28 cellular contexts compared by ENCODE assay signal in the genomic region with DNA sequence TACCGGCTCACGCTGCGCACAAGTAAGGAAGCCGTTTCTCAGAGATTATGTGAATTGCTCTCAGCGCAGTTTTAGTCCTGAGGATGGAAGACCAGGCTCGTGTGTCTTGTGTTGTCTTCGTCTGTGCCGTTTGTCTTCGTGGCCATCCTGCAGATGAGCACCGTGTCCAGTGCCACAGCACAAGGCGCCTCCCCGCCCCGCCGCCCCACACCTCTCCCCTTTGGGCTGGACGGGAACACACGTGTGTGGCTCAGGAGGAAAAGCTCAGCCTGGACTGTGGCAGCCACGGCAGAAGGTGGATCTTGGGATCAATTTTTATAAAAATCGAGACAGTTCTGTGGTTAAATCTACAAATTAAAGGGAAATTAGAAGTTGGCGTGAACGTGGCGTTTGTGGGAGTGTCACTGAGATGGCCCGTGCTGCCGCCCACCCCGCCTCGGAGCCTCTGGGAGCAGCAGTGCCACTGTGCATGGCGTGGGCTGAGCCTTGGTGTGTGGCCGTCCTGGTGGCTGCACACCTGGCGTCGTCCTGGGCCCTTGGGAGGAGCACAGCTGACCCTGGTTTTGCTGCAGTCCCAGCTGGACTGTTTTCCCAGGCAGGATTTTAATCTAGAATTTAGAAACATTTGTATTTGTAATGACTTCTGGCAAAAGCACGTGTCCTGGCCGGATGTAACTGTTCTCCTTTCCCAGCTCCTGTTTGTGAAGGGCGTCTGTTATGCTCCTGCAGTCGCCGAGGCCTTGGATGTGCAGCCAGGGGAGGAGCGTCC. TPM values are rescaled to one million over a fixed set of nuclear protein-coding genes. Genes with fewer than 3 reads are reported as not detected.
"Had no signal": no experiment of that assay in that cellular context is flagged by ENCODE, and none has a peak within 500 bp of the region (broad histone marks: within the 10 kb centered on the region; RNA-seq: fewer than 3 reads in every experiment).

No MANE protein-coding gene starts in this region.

- H3K27ac Mint-ChIP-seq: activated CD8-positive, alpha-beta T cell treated with anti-CD3 and anti-CD28 coated beads, Interleukin-2, amount 10 ng/mL, durations not matched to agents 7 days and 5 days; activated naive CD8-positive, alpha-beta T cell treated with anti-CD3 and anti-CD28 coated beads, Interleukin-2, amount 50 U/mL, for 24 hours; activated T-cell treated with anti-CD3 and anti-CD28 coated beads, Interleukin-2, amount 50 U/mL, for 24 hours; T-cell had no signal

- H3K4me1 Mint-ChIP-seq: activated naive CD8-positive, alpha-beta T cell treated with anti-CD3 and anti-CD28 coated beads, Interleukin-2, amount 50 U/mL, for 24 hours; central memory CD8-positive, alpha-beta T cell had no signal

- H3K4me1 ChIP-seq: ascending aorta had no signal

- H3K9me3 ChIP-seq: ascending aorta, MG63 had no signal

- ATAC-seq: activated CD8-positive, alpha-beta T cell treated with anti-CD3 and anti-CD28 coated beads, Interleukin-2, amount 10 ng/mL, durations not matched to agents 7 days and 5 days; activated naive CD4-positive, alpha-beta T cell treated with anti-CD3 and anti-CD28 coated beads, Interleukin-2, amount 50 U/mL, for 72 hours; activated naive CD8-positive, alpha-beta T cell treated with anti-CD3 and anti-CD28 coated beads, Interleukin-2, amount 50 U/mL, for 24 hours; Panc1; Right ventricle myocardium inferior; T-cell had no signal

- H3K27me3 Mint-ChIP-seq: activated naive CD8-positive, alpha-beta T cell treated with anti-CD3 and anti-CD28 coated beads, Interleukin-2, amount 50 U/mL, for 24 hours; activated T-cell treated with anti-CD3 and anti-CD28 coated beads, Interleukin-2, amount 50 U/mL, for 24 hours; brain; central memory CD8-positive, alpha-beta T cell; T-cell had no signal

- H3K4me3 ChIP-seq: ascending aorta, MG63, SK-N-MC had no signal

- H3K4me3 Mint-ChIP-seq: activated CD8-positive, alpha-beta T cell treated with anti-CD3 and anti-CD28 coated beads, Interleukin-2, amount 10 ng/mL, durations not matched to agents 7 days and 5 days; activated naive CD8-positive, alpha-beta T cell treated with anti-CD3 and anti-CD28 coated beads, Interleukin-2, amount 50 U/mL, for 24 hours; activated T-cell treated with anti-CD3 and anti-CD28 coated beads, Interleukin-2, amount 50 U/mL, for 24 hours; brain; central memory CD8-positive, alpha-beta T cell; T-cell had no signal

- DNase-seq: activated CD4-positive, alpha-beta T cell treated with anti-CD3 and anti-CD28 coated beads for 4 hours; activated CD4-positive, alpha-beta T cell treated with anti-CD3 and anti-CD28 coated beads, Interleukin-2, amount 50 U/mL, for 4 hours; activated CD8-positive, alpha-beta memory T cell treated with anti-CD3 and anti-CD28 coated beads, Interleukin-2, amount 50 U/mL, for 48 hours; activated CD8-positive, alpha-beta T cell treated with anti-CD3 and anti-CD28 coated beads, Interleukin-2, amount 10 ng/mL, durations not matched to agents 7 days and 5 days; activated effector memory CD4-positive, alpha-beta T cell treated with anti-CD3 and anti-CD28 coated beads, Interleukin-2, amount 50 U/mL, for 16 hours; activated naive CD4-positive, alpha-beta T cell treated with Interleukin-2 at 50 U/mL for 16 hours; activated naive CD8-positive, alpha-beta T cell treated with anti-CD3 and anti-CD28 coated beads, Interleukin-2, amount 50 U/mL, for 24 hours; activated T-cell treated with anti-CD3 and anti-CD28 coated beads, Interleukin-2, amount 50 U/mL, for 24 hours; amniotic stem cell; MG63; MV-4-11; NCI-H1092 treated with DMSO at 0.1 percent for 48 hours; NCI-H1417 treated with DMSO at 0.1 percent for 48 hours; NCI-H345; NCI-H69; NK-92 treated with Interleukin-12 subunit alpha and Interleukin-12 subunit beta, amount 100 ng/mL, for 24 hours; OCI-M1; RPMI8226; T-cell had no signal

- H3K9me3 Mint-ChIP-seq: activated naive CD4-positive, alpha-beta T cell treated with anti-CD3 and anti-CD28 coated beads, Interleukin-2, amount 50 U/mL, for 72 hours; activated naive CD8-positive, alpha-beta T cell treated with anti-CD3 and anti-CD28 coated beads, Interleukin-2, amount 50 U/mL, for 24 hours; activated T-cell treated with anti-CD3 and anti-CD28 coated beads, Interleukin-2, amount 50 U/mL, for 24 hours; brain; central memory CD8-positive, alpha-beta T cell; T-cell had no signal

- H3K27ac ChIP-seq: ascending aorta, SK-N-MC, VCaP had no signal

- H3K27me3 ChIP-seq: ascending aorta, MG63 had no signal

RNA-seq across cellular contexts. Expression of gene MUC6, which starts 25.8 kb away (rescaled TPM):
- total RNA-seq: activated CD8-positive, alpha-beta T cell treated with anti-CD3 and anti-CD28 coated beads, Interleukin-2, amount 10 ng/mL, durations not matched to agents 7 days and 5 days; activated naive CD4-positive, alpha-beta T cell treated with anti-CD3 and anti-CD28 coated beads, Interleukin-2, amount 50 U/mL, for 72 hours; ascending aorta; Right ventricle myocardium inferior; T-helper 2 cell treated with Interferon-gamma antibody and Interleukin-4, amounts not matched to agents 100 ng/mL and 5 ng/mL, for 36 hours had no signal
